Comparison of ENCODE assay signal across 25 cellular contexts in the genomic region with DNA sequence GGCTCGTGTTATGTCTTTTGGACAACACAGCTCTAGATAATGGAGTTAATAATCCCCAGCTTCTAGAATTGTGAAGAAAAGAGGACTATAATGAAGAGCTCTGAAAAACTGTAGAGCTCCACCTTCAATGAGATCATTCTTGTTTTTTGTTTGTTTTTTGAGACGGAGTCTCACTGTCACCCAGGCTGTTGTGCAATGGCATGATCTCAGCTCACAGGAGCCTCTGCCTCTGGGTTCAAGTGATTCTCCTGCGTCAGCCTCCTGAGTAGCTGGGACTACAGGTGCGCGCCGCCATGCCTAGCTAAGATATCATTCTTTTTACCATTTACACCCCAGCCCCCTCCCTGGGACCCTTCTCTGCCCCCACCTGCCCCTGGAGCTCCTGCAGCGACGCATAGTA. TPM values are rescaled to one million over a fixed set of nuclear protein-coding genes. Genes with fewer than 3 reads are reported as not detected.
A peak's percentile ranks its signal among the peaks of the same experiment; 100 is the strongest.
DNase-seq lines count a peak whose midpoint lies in the region; ATAC-seq, FAIRE-seq and TF ChIP-seq lines count a peak whose summit lies in the region.
"Had no signal": no experiment of that assay in that cellular context is flagged by ENCODE, and none has a peak within 500 bp of the region (broad histone marks: within the 10 kb centered on the region; RNA-seq: fewer than 3 reads in every experiment).

No MANE protein-coding gene starts in this region.

- TF ChIP-seq CTCF in HepG2 (CRISPR knock-in tag; IDR thresholded peaks at IDR 0.05): no peak

- POLR2A ChIA-PET in HepG2 (lab: Yijun Ruan, JAX): interaction anchor here (0.8 to 1.5 kb wide), 5 partner anchors 37 to 164 kb away, joined by 3 to 5 read pairs (median 4); partner anchors contain the start of genes ERGIC3 and RBM39

- no peak overlapping the region for H2AFZ ChIP-seq in HepG2 (ENCODE audit: low read length)

- H3K4me2 ChIP-seq in HepG2 (ENCODE audit: low read depth, low read length): peak overlapping the region; percentile 10; the same call in 1 of the 2 replicates

- DNase-seq in DMS53 (lab: John Stamatoyannopoulos, UW) (peak; percentile 35), DMS53 treated with DMSO at 0.1 percent for 48 hours (lab: John Stamatoyannopoulos, UW; ENCODE audit: unreplicated experiment) (no peak), epidermal melanocyte (ENCODE audit: insufficient read length, low spot score) (peak; percentile 10), HepG2 (ENCODE audit: low spot score) (peak; percentile 55), NCI-H446 treated with DMSO at 0.1 percent for 48 hours (lab: John Stamatoyannopoulos, UW) (no peak)
- no peak for DNase-seq in stimulated activated CD4-positive, alpha-beta T cell treated with anti-CD3 and anti-CD28 coated beads, Interleukin-4, amount 100 ng/mL, for 1 hour
- DNase-seq: ACHN; CD4-positive, CD25-positive, alpha-beta regulatory T cell; DMS153; H7; KG1; MG63; NCI-H2029; NCI-H510A; NCI-H69; SIG-M5 had no signal

- H4K20me1 ChIP-seq in HepG2 (ENCODE audit: insufficient read depth, low read length): no peaks in the 10 kb centered on the region

- no peak overlapping the region for H3K9ac ChIP-seq in HepG2 (ENCODE audit: insufficient read depth, low read depth, low read length)

- TF ChIP-seq EP300 in HepG2 (IDR thresholded peaks at IDR 0.05; ENCODE audit: low read depth in 2 of 2, low read length in 2 of 2) (no peak), HepG2 (CRISPR knock-in tag; IDR thresholded peaks at IDR 0.05; ENCODE audit: borderline replicate concordance) (no peak)

- ATAC-seq in HepG2 (peak; percentile 15; the same call in 1 of the 3 replicates), HG03354 (IDR thresholded peaks at IDR 0.05; ENCODE audit: poor library complexity, severe bottlenecking, unreplicated experiment) (no peak)

- CTCF ChIA-PET in HepG2 (lab: Yijun Ruan, JAX; ENCODE audit: low intra/inter-chr PET ratio, low total read pairs): no interaction called here

- no peaks in the 10 kb centered on the region for H3K79me2 ChIP-seq in HepG2 (ENCODE audit: insufficient read depth, low read length)

- H3K4me3 ChIP-seq in HepG2 (replicated peaks in 1 of 3; ENCODE audit: insufficient read depth in 1 of 3, low read depth in 2 of 3, low read length in 3 of 3): no peak overlapping the region
- H3K4me3 ChIP-seq: MG63, Peyer's patch, SK-N-MC had no signal

- H3K27ac ChIP-seq in HepG2 (ENCODE audit: extremely low read length, insufficient read depth, low read length): no peak overlapping the region
- H3K27ac ChIP-seq: 22Rv1, Peyer's patch, SK-N-MC had no signal

- FAIRE-seq in HepG2 (lab: Jason Lieb, UNC): no peak
- FAIRE-seq: GM18507 had no signal

- 64% methylated on average over 8 of the region's 8 CpGs for WGBS in HepG2 (ENCODE audit: low lambda C conversion rate)

- no peaks in the 10 kb centered on the region for H3K36me3 ChIP-seq in HepG2 (replicated peaks in 1 of 2; ENCODE audit: control insufficient read depth in 1 of 2, insufficient read depth in 2 of 2, low read length in 2 of 2)
- H3K36me3 ChIP-seq: MG63, Peyer's patch had no signal

- intact Hi-C loops in HepG2 (cut with micrococcal nuclease; ENCODE audit: unreplicated experiment): no loop called here

- H3K4me1 ChIP-seq in HepG2 (ENCODE audit: insufficient read depth, low read length): peaks cover 23% of the 10 kb centered on the region
- H3K4me1 ChIP-seq: Peyer's patch had no signal

- TF ChIP-seq POLR2A in HepG2 (IDR thresholded peaks at IDR 0.05; ENCODE audit: insufficient read depth in 1 of 2, low read depth in 2 of 2, low read length in 2 of 2): no peak

- H3K27me3 ChIP-seq in HepG2 (ENCODE audit: control insufficient read depth in 1 of 2, insufficient read depth in 2 of 2, low read length in 2 of 2): peaks cover 0 to 5% of the 10 kb centered on the region in 2 experiments; a peak in 2 of 5 replicates
- H3K27me3 ChIP-seq: Peyer's patch had no signal

- H3K9me3 ChIP-seq in HepG2 (ENCODE audit: low read length): no peaks in the 10 kb centered on the region

- TF ChIP-seq RAD21 in HepG2 (CRISPR knock-in tag; IDR thresholded peaks at IDR 0.05): no peak

- BruUV-seq in HepG2 (replicated peaks; lab: Mats Ljungman, UMichigan): no TSS peak

- in situ Hi-C loops in HepG2 (cut with HindIII; ENCODE audit: extremely low pct_ligation_motif_present, low pct_unique_long_range_greater_than_20kb): no loop called here

TF ChIP-seq in HepG2, 621 proteins besides CTCF, POLR2A, EP300 and RAD21 (continues in another document):
- TF ChIP-seq ZNF563 (CRISPR knock-in tag; IDR thresholded peaks at IDR 0.05): no peak

RNA-seq across cellular contexts. Expression of gene ERGIC3, which starts 36.6 kb away (rescaled TPM):
- total RNA-seq in HepG2 (2016; rRNA removed; fragmentation: Illumina TruSeq; extraction: Trizol): 224 and 407 TPM in 2 replicates
- 309 and 324 TPM in 2 replicates for total RNA-seq in HepG2 (2016; cell fraction: cytosol; rRNA removed; fragmentation: Illumina TruSeq; extraction: Trizol; ENCODE audit: low read depth)
- 220 and 420 TPM in 2 replicates for total RNA-seq in HepG2 (2016; cell fraction: insoluble cytoplasmic fraction; rRNA removed; fragmentation: Illumina TruSeq; extraction: Trizol)
- 396 and 433 TPM in 2 replicates for total RNA-seq in HepG2 (2016; cell fraction: membrane; rRNA removed; fragmentation: Illumina TruSeq; extraction: Trizol)
- total RNA-seq in HepG2 (2016; cell fraction: nucleus; rRNA removed; fragmentation: Illumina TruSeq; extraction: Trizol): 264 and 296 TPM in 2 replicates
- 610 and 670 TPM in 2 replicates for polyA plus RNA-seq in HepG2 (2011; rRNA removed)
- polyA plus RNA-seq in HepG2 (2011; cell fraction: cytosol; rRNA removed): 697 and 907 TPM in 2 replicates
- polyA plus RNA-seq in HepG2 (2011; cell fraction: nucleus; rRNA removed): 512 and 519 TPM in 2 replicates
- 356 and 493 TPM in 2 replicates for polyA plus RNA-seq in HepG2 (2012)
- 247 and 288 TPM in 2 replicates for polyA plus RNA-seq in HepG2 (2016; cell fraction: cytosol; fragmentation: Illumina TruSeq; extraction: Trizol; ENCODE audit: low read depth)
- 179 and 200 TPM in 2 replicates for polyA plus RNA-seq in HepG2 (2016; cell fraction: insoluble cytoplasmic fraction; fragmentation: Illumina TruSeq; extraction: Trizol; ENCODE audit: low read depth)
- 343 and 357 TPM in 2 replicates for polyA plus RNA-seq in HepG2 (2016; cell fraction: membrane; fragmentation: Illumina TruSeq; extraction: Trizol; ENCODE audit: low read depth)
- 461 and 472 TPM in 2 replicates for polyA plus RNA-seq in HepG2 (2016; cell fraction: nucleus; fragmentation: Illumina TruSeq; extraction: Trizol; ENCODE audit: insufficient read depth, low read depth)
- 491 and 704 TPM in 2 replicates for polyA minus RNA-seq in HepG2 (2011; rRNA and poly(A)+ RNA removed; ENCODE audit: low replicate concordance)
- polyA minus RNA-seq in HepG2 (2011; cell fraction: cytosol; rRNA and poly(A)+ RNA removed): 143 and 159 TPM in 2 replicates
- polyA minus RNA-seq in HepG2 (2011; cell fraction: nucleus; rRNA and poly(A)+ RNA removed): 106 and 126 TPM in 2 replicates

RNA-seq across cellular contexts. Expression of gene SPAG4, which starts 37.2 kb away (rescaled TPM):
- 2.5 and 5.8 TPM in 2 replicates for total RNA-seq in HepG2 (2016; rRNA removed; fragmentation: Illumina TruSeq; extraction: Trizol)
- total RNA-seq in HepG2 (2016; cell fraction: cytosol; rRNA removed; fragmentation: Illumina TruSeq; extraction: Trizol; ENCODE audit: low read depth): 2.5 and 4.4 TPM in 2 replicates
- total RNA-seq in HepG2 (2016; cell fraction: insoluble cytoplasmic fraction; rRNA removed; fragmentation: Illumina TruSeq; extraction: Trizol): 4.1 and 5.3 TPM in 2 replicates
- 3.0 and 4.9 TPM in 2 replicates for total RNA-seq in HepG2 (2016; cell fraction: membrane; rRNA removed; fragmentation: Illumina TruSeq; extraction: Trizol)
- total RNA-seq in HepG2 (2016; cell fraction: nucleus; rRNA removed; fragmentation: Illumina TruSeq; extraction: Trizol): 3.3 and 6.5 TPM in 2 replicates
- polyA plus RNA-seq in HepG2 (2011; rRNA removed): 137 and 149 TPM in 2 replicates
- polyA plus RNA-seq in HepG2 (2011; cell fraction: cytosol; rRNA removed): 115 and 170 TPM in 2 replicates
- polyA plus RNA-seq in HepG2 (2011; cell fraction: nucleus; rRNA removed): 334 and 438 TPM in 2 replicates
- 64.5 and 105 TPM in 2 replicates for polyA plus RNA-seq in HepG2 (2012)
- polyA plus RNA-seq in HepG2 (2016; cell fraction: cytosol; fragmentation: Illumina TruSeq; extraction: Trizol; ENCODE audit: low read depth): 3.0 and 3.3 TPM in 2 replicates
- polyA plus RNA-seq in HepG2 (2016; cell fraction: insoluble cytoplasmic fraction; fragmentation: Illumina TruSeq; extraction: Trizol; ENCODE audit: low read depth): 2.3 and 4.7 TPM in 2 replicates
- 3.0 TPM in 2 replicates for polyA plus RNA-seq in HepG2 (2016; cell fraction: membrane; fragmentation: Illumina TruSeq; extraction: Trizol; ENCODE audit: low read depth)
- 9.7 and 14.0 TPM in 2 replicates for polyA plus RNA-seq in HepG2 (2016; cell fraction: nucleus; fragmentation: Illumina TruSeq; extraction: Trizol; ENCODE audit: insufficient read depth, low read depth)
- 2.7 and 72.2 TPM in 2 replicates for polyA minus RNA-seq in HepG2 (2011; rRNA and poly(A)+ RNA removed; ENCODE audit: low replicate concordance)
- polyA minus RNA-seq in HepG2 (2011; cell fraction: cytosol; rRNA and poly(A)+ RNA removed): 33.7 and 35.8 TPM in 2 replicates
- polyA minus RNA-seq in HepG2 (2011; cell fraction: nucleus; rRNA and poly(A)+ RNA removed): 26.8 and 32.9 TPM in 2 replicates

RNA-seq across cellular contexts. Expression of gene C20orf173, which starts 49.0 kb away (rescaled TPM):
- total RNA-seq in HepG2 (2016; rRNA removed; fragmentation: Illumina TruSeq; extraction: Trizol): not detected in 2 replicates
- not detected in 2 replicates for total RNA-seq in HepG2 (2016; cell fraction: cytosol; rRNA removed; fragmentation: Illumina TruSeq; extraction: Trizol; ENCODE audit: low read depth)
- total RNA-seq in HepG2 (2016; cell fraction: insoluble cytoplasmic fraction; rRNA removed; fragmentation: Illumina TruSeq; extraction: Trizol): not detected in 2 replicates
- not detected in 2 replicates for total RNA-seq in HepG2 (2016; cell fraction: membrane; rRNA removed; fragmentation: Illumina TruSeq; extraction: Trizol)
- total RNA-seq in HepG2 (2016; cell fraction: nucleus; rRNA removed; fragmentation: Illumina TruSeq; extraction: Trizol): not detected in 2 replicates
- not detected in 2 replicates for polyA plus RNA-seq in HepG2 (2011; rRNA removed)
- polyA plus RNA-seq in HepG2 (2011; cell fraction: cytosol; rRNA removed): not detected in 2 replicates
- polyA plus RNA-seq in HepG2 (2011; cell fraction: nucleus; rRNA removed): not detected in 2 replicates
- polyA plus RNA-seq in HepG2 (2012): not detected in 2 replicates
- polyA plus RNA-seq in HepG2 (2016; cell fraction: cytosol; fragmentation: Illumina TruSeq; extraction: Trizol; ENCODE audit: low read depth): not detected in 2 replicates
- not detected in 2 replicates for polyA plus RNA-seq in HepG2 (2016; cell fraction: insoluble cytoplasmic fraction; fragmentation: Illumina TruSeq; extraction: Trizol; ENCODE audit: low read depth)
- polyA plus RNA-seq in HepG2 (2016; cell fraction: membrane; fragmentation: Illumina TruSeq; extraction: Trizol; ENCODE audit: low read depth): not detected in 2 replicates
- polyA plus RNA-seq in HepG2 (2016; cell fraction: nucleus; fragmentation: Illumina TruSeq; extraction: Trizol; ENCODE audit: insufficient read depth, low read depth): not detected in 2 replicates
- polyA minus RNA-seq in HepG2 (2011; rRNA and poly(A)+ RNA removed; ENCODE audit: low replicate concordance): not detected in 2 replicates
- not detected in 2 replicates for polyA minus RNA-seq in HepG2 (2011; cell fraction: cytosol; rRNA and poly(A)+ RNA removed)
- polyA minus RNA-seq in HepG2 (2011; cell fraction: nucleus; rRNA and poly(A)+ RNA removed): not detected in 2 replicates
- total RNA-seq: CD4-positive, CD25-positive, alpha-beta regulatory T cell; Daoy; G401; H7; HT1080; Peyer's patch had no signal
- polyA plus RNA-seq: BJ; CD4-positive, CD25-positive, alpha-beta regulatory T cell had no signal

Comparison
In these comparisons a context has a peak if more than half of its experiments do, and no peak if none do; other contexts are left out.
1. DNase-seq: peak in DMS53 (single experiment), epidermal melanocyte (single experiment) and HepG2 (single experiment); none in DMS53 treated with DMSO at 0.1 percent for 48 hours (single experiment), stimulated activated CD4-positive, alpha-beta T cell treated with anti-CD3 and anti-CD28 coated beads, Interleukin-4, amount 100 ng/mL, for 1 hour (single experiment) and NCI-H446 treated with DMSO at 0.1 percent for 48 hours (single experiment).